ENCODE assay signal across 9 cellular contexts in the genomic region with DNA sequence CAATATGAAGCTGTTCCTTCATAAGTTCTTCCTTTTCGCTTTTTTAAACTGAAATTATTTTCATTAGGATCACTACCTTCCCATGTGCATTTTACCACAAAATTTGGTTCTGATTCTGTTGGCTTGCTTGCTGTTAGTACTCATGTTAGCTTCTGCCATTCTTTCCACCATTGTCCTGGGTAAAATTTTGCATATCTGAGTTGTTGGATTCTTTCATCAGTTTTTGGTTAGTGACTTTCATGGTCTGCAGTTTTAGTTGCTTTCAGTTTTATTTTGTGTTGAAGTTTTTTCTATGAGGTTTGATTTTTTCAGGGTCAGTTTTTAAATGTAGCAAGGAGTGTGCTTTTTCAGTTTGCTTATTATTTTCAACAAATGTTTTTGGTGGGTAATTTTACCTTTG.
DNase-seq lines count a peak whose midpoint lies in the region; ATAC-seq and TF ChIP-seq lines count a peak whose summit lies in the region.
"Had no signal": no experiment of that assay in that cellular context is flagged by ENCODE, and none has a peak within 500 bp of the region (broad histone marks: within the 10 kb centered on the region; RNA-seq: fewer than 3 reads in every experiment).

No MANE protein-coding gene starts in this region.

- H3K36me3 ChIP-seq in Panc1 (ENCODE audit: control insufficient read depth, insufficient read depth, low read length) (no peaks in the 10 kb centered on the region; the same call in 1 of the 2 replicates), esophagus (ENCODE audit: control insufficient read depth in 2 of 2, insufficient read depth in 2 of 2, low read length in 1 of 2) (peaks cover 0 to 3% of the 10 kb centered on the region in 2 donors)

- no TSS peak for BruUV-seq in Panc1 (replicated peaks; lab: Mats Ljungman, UMichigan)

- TF ChIP-seq CTCF in GM12865 (IDR thresholded peaks at IDR 0.05; ENCODE audit: insufficient read depth, low read depth, low read length, missing control alignments) (no peak), Panc1 (IDR thresholded peaks at IDR 0.05) (no peak)

- H3K4me1 ChIP-seq in Panc1 (ENCODE audit: control insufficient read depth, insufficient read depth, low read length) (peaks cover 99% of the 10 kb centered on the region), esophagus (ENCODE audit: control insufficient read depth in 2 of 2, insufficient read depth in 2 of 2, low read length in 1 of 2) (peaks cover 10 to 22% of the 10 kb centered on the region in 2 donors)

- in situ Hi-C loops in Panc1 (cut with HindIII; ENCODE audit: low pct_unique_long_range_greater_than_20kb, low sequenced_read_pairs), result no loop called here

- POLR2A ChIA-PET in Panc1 (lab: Charles Lee), result interaction anchor here (0.6 to 1.6 kb wide), 3 partner anchors 12 to 31 kb away, joined by 3 read pairs; no protein-coding TSS in a partner anchor

- 93% methylated on average over 1 of the region's 1 CpG for WGBS in esophagus, 2 donors

- no peaks in the 10 kb centered on the region for H3K27me3 ChIP-seq in Panc1 (ENCODE audit: control insufficient read depth, insufficient read depth, low read length)
- no peaks in the 10 kb centered on the region for H3K27me3 ChIP-seq in esophagus (ENCODE audit: control insufficient read depth in 1 of 2, insufficient read depth in 2 of 2, low read length in 2 of 2)

- ATAC-seq in Panc1, result no peak
- ATAC-seq: left colon had no signal

- CTCF ChIA-PET in Panc1 (lab: Charles Lee), result no interaction called here

- H3K27ac ChIP-seq in Panc1 (ENCODE audit: low read length) (peak overlapping the region; percentile 100), esophagus (ENCODE audit: low read depth in 2 of 2, low read length in 1 of 2) (peak overlapping the region; percentile 78 to 81), skin epidermis (peak overlapping the region in 16 of 21 experiments; percentile 32 to 84 (median 67))

- DNase-seq in GM12865 (ENCODE audit: low read depth), result peak; percentile 51
- no peak for DNase-seq in Panc1 (ENCODE audit: low read depth, low spot score)
- DNase-seq in NCI-H1092 treated with DMSO at 0.1 percent for 48 hours (lab: John Stamatoyannopoulos, UW), result no peak
- DNase-seq in GM19240 (ENCODE audit: insufficient read length, low spot score), result no peak
- DNase-seq in ecto neural progenitor cell (ENCODE audit: low spot score), result no peak
- DNase-seq: NCI-H1092 had no signal

- intact Hi-C loops in Panc1 (cut with micrococcal nuclease; ENCODE audit: unreplicated experiment), result no loop called here

- no peak overlapping the region; the same call in 1 of the 2 replicates for H3K4me3 ChIP-seq in GM12865 (ENCODE audit: low read depth, low read length)
- peak overlapping the region in 1 of 2 experiments; percentile 33; a peak in 1 of 4 replicates for H3K4me3 ChIP-seq in Panc1 (ENCODE audit: low read depth in 2 of 2, low read length in 2 of 2)
- peak overlapping the region in 1 of 2 donors; percentile 22 for H3K4me3 ChIP-seq in esophagus (ENCODE audit: low read depth in 1 of 2, low read length in 2 of 2)
- H3K4me3 ChIP-seq in skin epidermis, result no peak overlapping the region

- H3K9me3 ChIP-seq in Panc1 (ENCODE audit: control insufficient read depth, insufficient read depth, low read depth, low read length) (no peaks in the 10 kb centered on the region), esophagus (ENCODE audit: control insufficient read depth in 2 of 2, insufficient read depth in 1 of 2, low read depth in 1 of 2, low read length in 1 of 2) (no peaks in the 10 kb centered on the region)
